ENCODE assay signal across 2 cellular contexts in the genomic region with DNA sequence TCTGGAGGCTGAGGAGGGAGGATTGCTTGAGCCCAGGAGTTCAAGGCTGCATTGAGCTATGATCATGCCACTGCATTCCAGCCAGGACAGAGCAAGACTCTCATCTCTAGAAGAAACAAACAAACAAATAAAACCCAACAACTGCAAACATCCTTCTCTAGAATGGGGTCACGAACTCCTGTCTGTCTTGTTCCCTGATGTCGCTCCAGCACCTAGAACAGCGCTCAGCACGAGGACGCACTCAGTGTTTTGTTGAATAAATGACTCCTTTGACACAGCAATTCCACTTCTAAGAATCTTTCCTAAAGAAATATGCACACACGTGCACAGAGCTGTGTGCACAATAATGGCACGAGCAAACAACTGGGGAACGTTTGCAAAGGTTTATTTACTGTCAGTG. TPM values are rescaled to one million over a fixed set of nuclear protein-coding genes. Genes with fewer than 3 reads are reported as not detected.
"Had no signal": no experiment of that assay in that cellular context is flagged by ENCODE, and none has a peak within 500 bp of the region (broad histone marks: within the 10 kb centered on the region; RNA-seq: fewer than 3 reads in every experiment).

No MANE protein-coding gene starts in this region.

RNA-seq across cellular contexts. Expression of gene SSX3, which starts 10.4 kb away (rescaled TPM):
- total RNA-seq: G401, GM12878 had no signal
- polyA plus RNA-seq: GM12878 had no signal

RNA-seq across cellular contexts. Expression of gene SSX4, which starts 37.3 kb away (rescaled TPM):
- total RNA-seq: G401, GM12878 had no signal
- polyA plus RNA-seq: GM12878 had no signal
